ENCODE assay signal across 19 cellular contexts in the genomic region with DNA sequence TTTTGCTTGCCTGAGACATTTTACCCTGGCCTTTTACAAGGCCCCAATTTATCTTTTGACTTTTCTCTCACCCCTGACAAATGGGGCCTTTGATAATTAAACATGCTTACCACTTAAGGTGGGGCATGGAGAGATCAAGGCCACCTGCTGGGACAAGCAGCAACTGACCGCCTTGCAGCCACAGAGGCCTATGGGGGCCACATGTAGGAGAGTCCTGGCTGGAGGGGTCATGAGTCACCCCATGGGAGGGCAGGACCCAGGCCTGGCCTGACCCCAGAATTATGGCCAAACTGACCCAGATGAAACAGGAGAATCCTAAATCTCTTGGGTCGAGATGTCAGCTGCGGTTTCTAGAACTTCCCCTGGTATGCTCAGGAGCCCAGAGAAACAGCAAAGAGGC. TPM values are rescaled to one million over a fixed set of nuclear protein-coding genes. Genes with fewer than 3 reads are reported as not detected.
"Had no signal": no experiment of that assay in that cellular context is flagged by ENCODE, and none has a peak within 500 bp of the region (broad histone marks: within the 10 kb centered on the region; RNA-seq: fewer than 3 reads in every experiment).

No MANE protein-coding gene starts in this region.

- H3K4me2 ChIP-seq: smooth muscle cell had no signal

- H3K27me3 Mint-ChIP-seq: activated CD8-positive, alpha-beta memory T cell treated with anti-CD3 and anti-CD28 coated beads, Interleukin-2, amount 10 ng/mL, durations not matched to agents 7 days and 5 days; activated naive CD4-positive, alpha-beta T cell treated with anti-CD3 and anti-CD28 coated beads, Interleukin-2, amount 50 U/mL, for 24 hours; brain; T-cell had no signal

- DNase-seq: activated CD4-positive, alpha-beta T cell treated with anti-CD3 and anti-CD28 coated beads, Interleukin-2, amount 50 U/mL, for 4 hours; activated CD8-positive, alpha-beta memory T cell treated with anti-CD3 and anti-CD28 coated beads, Interleukin-2, amount 10 ng/mL, durations not matched to agents 7 days and 5 days; activated T-cell treated with anti-CD3 and anti-CD28 coated beads, Interleukin-2, amount 50 U/mL, for 1 hour; central memory CD4-positive, alpha-beta T cell; cortex of kidney; effector memory CD4-positive, alpha-beta T cell; T-cell; T-helper 9 cell had no signal

- H3K27ac Mint-ChIP-seq: activated CD8-positive, alpha-beta memory T cell treated with anti-CD3 and anti-CD28 coated beads, Interleukin-2, amount 10 ng/mL, durations not matched to agents 7 days and 5 days; naive thymus-derived CD4-positive, alpha-beta T cell; T-cell had no signal

- H3K4me3 ChIP-seq: lung, smooth muscle cell, suprapubic skin had no signal

- H3K36me3 ChIP-seq: neutrophil, suprapubic skin had no signal

- ATAC-seq: naive thymus-derived CD4-positive, alpha-beta T cell; T-cell had no signal

- H3K27me3 ChIP-seq: neutrophil, suprapubic skin had no signal

- H3K36me3 Mint-ChIP-seq: activated naive CD4-positive, alpha-beta T cell treated with anti-CD3 and anti-CD28 coated beads, Interleukin-2, amount 50 U/mL, for 24 hours; brain; T-cell had no signal

- H3K9me3 Mint-ChIP-seq: activated naive CD4-positive, alpha-beta T cell treated with anti-CD3 and anti-CD28 coated beads, Interleukin-2, amount 50 U/mL, for 24 hours; brain; naive thymus-derived CD4-positive, alpha-beta T cell; T-cell had no signal

- FAIRE-seq: frontal cortex had no signal

- H3K27ac ChIP-seq: neutrophil, suprapubic skin had no signal

- H3K4me3 Mint-ChIP-seq: activated CD8-positive, alpha-beta memory T cell treated with anti-CD3 and anti-CD28 coated beads, Interleukin-2, amount 10 ng/mL, durations not matched to agents 7 days and 5 days; activated naive CD4-positive, alpha-beta T cell treated with anti-CD3 and anti-CD28 coated beads, Interleukin-2, amount 50 U/mL, for 24 hours; brain; naive thymus-derived CD4-positive, alpha-beta T cell; T-cell had no signal

- H3K9me3 ChIP-seq: neutrophil, suprapubic skin had no signal

RNA-seq across cellular contexts. Expression of gene OCSTAMP, which starts 8.5 kb away (rescaled TPM):
- total RNA-seq: activated CD8-positive, alpha-beta memory T cell treated with anti-CD3 and anti-CD28 coated beads, Interleukin-2, amount 10 ng/mL, durations not matched to agents 7 days and 5 days; fibroblast of lung; frontal cortex; left colon; naive thymus-derived CD4-positive, alpha-beta T cell; right cardiac atrium; smooth muscle cell; suprapubic skin; T-cell had no signal
- polyA plus RNA-seq: fibroblast of lung; lung; naive thymus-derived CD4-positive, alpha-beta T cell; right cardiac atrium; smooth muscle cell had no signal

RNA-seq across cellular contexts. Expression of gene ZNF334, which starts 45.6 kb away (rescaled TPM):
- polyA plus RNA-seq: naive thymus-derived CD4-positive, alpha-beta T cell had no signal
